Comparison of ENCODE assay signal across 11 cellular contexts in genomic region chr13:31703780-31704179, GRCh38. TPM values are rescaled to one million over a fixed set of nuclear protein-coding genes. Genes with fewer than 3 reads are reported as not detected.
"Had no signal": no experiment of that assay in that cellular context is flagged by ENCODE, and none has a peak within 500 bp of the region (broad histone marks: within the 10 kb centered on the region; RNA-seq: fewer than 3 reads in every experiment).

No MANE protein-coding gene starts in this region.

- H2AFZ ChIP-seq: GM23248 had no signal

- H3K9me3 ChIP-seq: HAP-1 had no signal

- DNase-seq: GM23248, GOT3, H7, HFFc6, IMR-90 had no signal

- H3K9ac ChIP-seq: GM23248 had no signal

- ATAC-seq: HCT116, K562 had no signal

- H3K27ac ChIP-seq: GM23248, HL-60 had no signal

- H3K4me3 ChIP-seq: GM23248, HAP-1, K562 had no signal

- H3K36me3 ChIP-seq: HAP-1 had no signal

RNA-seq across cellular contexts. Expression of gene RXFP2, which starts 35.5 kb away (rescaled TPM):
- total RNA-seq: GM23248, H4, H7, HFFc6, HT1080, IMR-90, K562 had no signal
- polyA plus RNA-seq: GM23248, IMR-90, K562 had no signal
